In the genomic region with DNA sequence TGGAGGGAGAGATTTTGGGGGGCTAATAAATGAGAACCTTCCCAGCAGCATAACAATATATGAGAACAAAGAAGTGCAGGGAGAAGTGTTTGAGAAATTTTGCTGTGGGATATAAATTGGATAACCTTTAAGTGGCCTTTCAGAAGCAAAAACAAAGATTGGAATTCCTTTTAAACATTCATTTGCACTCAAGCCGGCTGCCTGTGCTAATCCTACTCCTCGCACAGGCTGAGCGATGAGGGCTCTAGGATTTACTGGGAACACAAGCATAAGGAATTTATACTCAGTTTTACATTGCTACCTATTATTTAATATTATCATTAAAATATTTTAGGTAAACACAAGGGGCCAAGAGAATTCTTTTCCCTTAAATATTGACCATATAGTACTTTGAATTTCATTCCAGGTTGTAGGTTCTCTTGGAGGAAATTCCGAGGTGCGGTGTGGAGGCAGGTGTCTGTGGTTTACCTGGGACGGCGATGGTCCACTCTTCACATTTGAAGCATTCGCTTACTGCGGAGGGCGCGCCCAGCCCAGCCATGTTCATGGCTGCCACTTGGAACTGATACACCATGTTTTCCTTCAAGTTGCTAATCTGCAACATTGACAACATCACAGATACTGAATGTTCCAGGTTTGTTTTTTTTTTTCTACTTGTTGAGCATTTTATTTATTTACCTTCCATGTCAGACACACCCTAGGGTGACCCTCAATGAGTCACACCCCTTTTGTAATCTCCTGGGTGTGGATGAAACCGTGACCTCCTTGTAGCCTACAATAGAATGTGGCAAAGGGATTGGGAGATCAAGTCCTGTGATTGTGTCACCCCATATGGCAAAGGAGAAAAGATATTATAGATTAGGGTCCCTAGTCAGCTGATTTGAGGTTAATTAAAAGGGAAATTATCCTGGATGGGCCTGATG, we compare ENCODE assay signal across 14 cellular contexts.
DNase-seq lines count a peak whose midpoint lies in the region; ATAC-seq, FAIRE-seq and TF ChIP-seq lines count a peak whose summit lies in the region.
"Had no signal": no experiment of that assay in that cellular context is flagged by ENCODE, and none has a peak within 500 bp of the region (broad histone marks: within the 10 kb centered on the region; RNA-seq: fewer than 3 reads in every experiment).

No MANE protein-coding gene starts in this region.

- no peaks in the 10 kb centered on the region for H3K9me2 ChIP-seq in hepatocyte (replicated peaks; ENCODE audit: insufficient read depth)

- H3K36me3 ChIP-seq in HEK293 (ENCODE audit: control insufficient read depth in 2 of 2, insufficient read depth in 1 of 2, low read length in 2 of 2) (no peaks in the 10 kb centered on the region), RWPE2 (ENCODE audit: low read depth) (no peaks in the 10 kb centered on the region), hepatocyte (replicated peaks; ENCODE audit: insufficient read depth, low read depth) (no peaks in the 10 kb centered on the region), small intestine (ENCODE audit: control insufficient read depth in 2 of 2, insufficient read depth in 2 of 2, low read length in 2 of 2) (no peaks in the 10 kb centered on the region)
- H3K36me3 ChIP-seq: BE2C had no signal

- H3K27ac ChIP-seq in HEK293 (ENCODE audit: extremely low read depth, low read depth, low read length) (no peak overlapping the region), RWPE2 (ENCODE audit: poor library complexity, severe bottlenecking) (no peak overlapping the region), hepatocyte (peak overlapping the region; percentile 28), small intestine (ENCODE audit: low read depth in 1 of 2, low read length in 1 of 2) (no peak overlapping the region)

- H3K9me3 Mint-ChIP-seq in activated T-cell treated with anti-CD3 and anti-CD28 coated beads, Interleukin-2, amount 50 U/mL, for 24 hours = no peaks in the 10 kb centered on the region
- peaks cover 2% of the 10 kb centered on the region for H3K9me3 Mint-ChIP-seq in activated naive CD4-positive, alpha-beta T cell treated with anti-CD3 and anti-CD28 coated beads for 36 hours

- no peaks in the 10 kb centered on the region for H4K20me1 ChIP-seq in hepatocyte (ENCODE audit: insufficient read depth, poor library complexity, severe bottlenecking)

- H3K27me3 Mint-ChIP-seq in activated T-cell treated with anti-CD3 and anti-CD28 coated beads, Interleukin-2, amount 50 U/mL, for 24 hours = no peaks in the 10 kb centered on the region
- H3K27me3 Mint-ChIP-seq in activated naive CD4-positive, alpha-beta T cell treated with anti-CD3 and anti-CD28 coated beads for 36 hours (ENCODE audit: low read depth) = no peaks in the 10 kb centered on the region

- no peak overlapping the region for H3K4me3 ChIP-seq in HEK293 (ENCODE audit: low read depth, low read length)
- H3K4me3 ChIP-seq in RWPE2 (ENCODE audit: severe bottlenecking) = no peak overlapping the region
- H3K4me3 ChIP-seq in hepatocyte = no peak overlapping the region
- H3K4me3 ChIP-seq in small intestine (ENCODE audit: low read depth in 1 of 2, low read length in 2 of 2) = no peak overlapping the region

- H3K4me1 ChIP-seq in HEK293 (ENCODE audit: control insufficient read depth, insufficient read depth, low read length) = no peaks in the 10 kb centered on the region
- H3K4me1 ChIP-seq in RWPE2 (ENCODE audit: insufficient read depth, poor library complexity, severe bottlenecking) = peaks cover 13% of the 10 kb centered on the region
- H3K4me1 ChIP-seq in hepatocyte (ENCODE audit: insufficient read depth) = no peaks in the 10 kb centered on the region
- H3K4me1 ChIP-seq in small intestine (ENCODE audit: control insufficient read depth in 2 of 2, insufficient read depth in 1 of 2, low read depth in 1 of 2, low read length in 1 of 2) = peaks cover 0 to 1% of the 10 kb centered on the region in 2 donors
- H3K4me1 ChIP-seq: BE2C had no signal

- TF ChIP-seq CTCF in HEK293 (tag by site-specific recombination; IDR thresholded peaks at IDR 0.05) (no peak), RWPE2 (IDR thresholded peaks at IDR 0.05; ENCODE audit: poor library complexity, severe bottlenecking) (no peak), hepatocyte (IDR thresholded peaks at IDR 0.05; ENCODE audit: poor library complexity) (no peak)

- FAIRE-seq in small intestine (lab: Jason Lieb, UNC) = no peak
- FAIRE-seq: D721Med had no signal

- no peak overlapping the region for H2AFZ ChIP-seq in hepatocyte

- CTCF ChIA-PET in HEK293 (lab: Yijun Ruan, JAX) = interaction anchor here (3.4 kb wide), 1 partner anchor 10 kb away, joined by 14 read pairs; no protein-coding TSS in a partner anchor
- CTCF ChIA-PET in activated naive CD4-positive, alpha-beta T cell treated with anti-CD3 and anti-CD28 coated beads for 36 hours (lab: Charles Lee) = interaction anchor here (0.8 to 1.3 kb wide), 3 partner anchors 9 to 57 kb away, joined by 3 to 7 read pairs (median 3); no protein-coding TSS in a partner anchor

- 89% methylated on average over 12 of the region's 12 CpGs for WGBS in hepatocyte (ENCODE audit: low lambda C conversion rate, missing lambda C conversion rate)
- WGBS in small intestine, 3 donors = 90 to 91% (median 90%) methylated on average over 12 of the region's 12 CpGs

- no peaks in the 10 kb centered on the region for H3K9me3 ChIP-seq in HEK293 (ENCODE audit: control insufficient read depth, insufficient read depth, low read depth, low read length)
- H3K9me3 ChIP-seq in RWPE2 (ENCODE audit: severe bottlenecking) = no peaks in the 10 kb centered on the region
- H3K9me3 ChIP-seq in hepatocyte (ENCODE audit: low read depth) = no peaks in the 10 kb centered on the region
- no peaks in the 10 kb centered on the region for H3K9me3 ChIP-seq in small intestine (ENCODE audit: control insufficient read depth, low read depth)
- H3K9me3 ChIP-seq: BE2C had no signal

- no peak overlapping the region for H3K4me3 Mint-ChIP-seq in activated T-cell treated with anti-CD3 and anti-CD28 coated beads, Interleukin-2, amount 50 U/mL, for 24 hours
- H3K4me3 Mint-ChIP-seq in activated naive CD4-positive, alpha-beta T cell treated with anti-CD3 and anti-CD28 coated beads for 36 hours = no peak overlapping the region

- H3K27me3 ChIP-seq in RWPE2 (ENCODE audit: insufficient read depth, poor library complexity, severe bottlenecking) (no peaks in the 10 kb centered on the region), hepatocyte (no peaks in the 10 kb centered on the region), small intestine (ENCODE audit: control insufficient read depth in 2 of 2, insufficient read depth in 2 of 2, low read length in 2 of 2) (no peaks in the 10 kb centered on the region)
- H3K27me3 ChIP-seq: BE2C had no signal

- ATAC-seq in RWPE2 (ENCODE audit: low read depth) = peak; percentile 45; the same call in 2 of the 3 replicates

- intact Hi-C loops in activated naive CD4-positive, alpha-beta T cell treated with anti-CD3 and anti-CD28 coated beads for 36 hours (cut with micrococcal nuclease) = loop anchor here (2.0 kb wide), 1 partner anchor 127 kb away; the partner anchor contains the start of gene MYL12A

- peaks cover 10% of the 10 kb centered on the region for H3K36me3 Mint-ChIP-seq in activated T-cell treated with anti-CD3 and anti-CD28 coated beads, Interleukin-2, amount 50 U/mL, for 24 hours (ENCODE audit: low read depth)
- peaks cover 1% of the 10 kb centered on the region for H3K36me3 Mint-ChIP-seq in activated naive CD4-positive, alpha-beta T cell treated with anti-CD3 and anti-CD28 coated beads for 36 hours (ENCODE audit: low read depth)

- POLR2A ChIA-PET in HEK293 (lab: Yijun Ruan, JAX) = no interaction called here

- H3K4me2 ChIP-seq in hepatocyte = no peak overlapping the region

- DNase-seq in RWPE2 (ENCODE audit: low spot score) (no peak), hepatocyte (ENCODE audit: low spot score) (no peak), small intestine (peak; percentile 81), NCI-H524 treated with DMSO at 0.1 percent for 48 hours (lab: John Stamatoyannopoulos, UW) (no peak)
- no peak for DNase-seq in activated T-cell treated with anti-CD3 and anti-CD28 coated beads, Interleukin-2, amount 50 U/mL, for 24 hours
- no peak for DNase-seq in activated naive CD4-positive, alpha-beta T cell treated with anti-CD3 and anti-CD28 coated beads for 36 hours
- DNase-seq: activated CD8-positive, alpha-beta memory T cell treated with anti-CD3 and anti-CD28 coated beads for 24 hours; amygdala; BE2C; kidney glomerular epithelial cell; NCI-H187 treated with DMSO at 0.1 percent for 48 hours; NCI-H510A treated with DMSO at 0.1 percent for 48 hours had no signal

- no peaks in the 10 kb centered on the region for H3K79me2 ChIP-seq in hepatocyte

- H3K27ac Mint-ChIP-seq in activated T-cell treated with anti-CD3 and anti-CD28 coated beads, Interleukin-2, amount 50 U/mL, for 24 hours = no peak overlapping the region
- no peak overlapping the region for H3K27ac Mint-ChIP-seq in activated naive CD4-positive, alpha-beta T cell treated with anti-CD3 and anti-CD28 coated beads for 36 hours

- no peaks in the 10 kb centered on the region for H3K4me1 Mint-ChIP-seq in activated T-cell treated with anti-CD3 and anti-CD28 coated beads, Interleukin-2, amount 50 U/mL, for 24 hours (ENCODE audit: low read depth)
- no peaks in the 10 kb centered on the region for H3K4me1 Mint-ChIP-seq in activated naive CD4-positive, alpha-beta T cell treated with anti-CD3 and anti-CD28 coated beads for 36 hours (ENCODE audit: low read depth)

TF ChIP-seq in HEK293, 187 proteins besides CTCF, POLR2A, EP300 and RAD21 (continues in another document):
- TF ChIP-seq REST (tag by site-specific recombination; IDR thresholded peaks at IDR 0.05) = no peak
